19 cellular contexts compared by ENCODE assay signal in the genomic region with DNA sequence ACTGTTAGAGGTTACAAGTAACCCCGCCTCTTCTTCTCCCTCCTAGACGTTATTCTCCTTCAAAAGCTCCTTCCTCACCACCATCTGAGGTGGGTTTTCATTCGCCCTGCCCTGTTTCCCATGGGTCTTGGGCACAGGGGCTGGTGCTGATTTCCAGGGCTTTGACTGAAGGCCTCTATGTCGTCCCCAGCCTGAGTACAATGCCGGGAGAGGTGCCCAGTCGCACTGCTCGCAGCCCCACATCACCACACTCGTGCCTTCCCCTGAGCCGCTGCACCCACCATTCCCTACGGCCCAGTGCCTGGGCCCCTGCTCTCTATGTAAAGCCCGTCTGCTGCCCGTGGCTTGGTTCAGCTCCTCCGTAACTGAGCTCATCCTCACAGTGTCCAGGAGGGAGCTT.
"Had no signal": no experiment of that assay in that cellular context is flagged by ENCODE, and none has a peak within 500 bp of the region (broad histone marks: within the 10 kb centered on the region; RNA-seq: fewer than 3 reads in every experiment).

No MANE protein-coding gene starts in this region.

- DNase-seq: activated CD4-positive, alpha-beta T cell treated with anti-CD3 and anti-CD28 coated beads, Interleukin-2, amount 50 U/mL, for 48 hours; activated naive CD4-positive, alpha-beta T cell treated with Interleukin-2 at 50 U/mL for 16 hours; activated naive CD8-positive, alpha-beta T cell treated with anti-CD3 and anti-CD28 coated beads, Interleukin-2, amount 10 ng/mL, durations not matched to agents 7 days and 5 days; aorta; cortex of kidney; effector CD4-positive, alpha-beta T cell; gastrocnemius medialis; left cardiac atrium; occipital lobe; right cardiac atrium; stimulated activated CD4-positive, alpha-beta T cell treated with anti-CD3 and anti-CD28 coated beads, Interleukin-15, amount 100 ng/mL, for 24 hours; stimulated activated CD4-positive, alpha-beta T cell treated with anti-CD3 and anti-CD28 coated beads, Interleukin-2, amount 100 ng/mL, for 48 hours; stomach; SW 1271; WERI-Rb-1 had no signal

- ATAC-seq: gastrocnemius medialis; left cardiac atrium; natural killer cell treated with Interleukin-12 subunit alpha and Interleukin-12 subunit beta and Interleukin-15 and Interleukin-18, amount 100 ng/mL, for 72 hours; right cardiac atrium had no signal

- H3K27ac ChIP-seq: gastrocnemius medialis, prostate gland, SJSA1, skin epidermis, stomach, WERI-Rb-1 had no signal
